Comparison of ENCODE assay signal across 28 cellular contexts in genomic region chr6:56115715-56116114, GRCh38.
"Had no signal": no experiment of that assay in that cellular context is flagged by ENCODE, and none has a peak within 500 bp of the region (broad histone marks: within the 10 kb centered on the region; RNA-seq: fewer than 3 reads in every experiment).

No MANE protein-coding gene starts in this region.

- H3K4me3 ChIP-seq: colonic mucosa, coronary artery, dorsolateral prefrontal cortex, esophagus muscularis mucosa, esophagus squamous epithelium, gastrocnemius medialis, gastroesophageal sphincter, heart left ventricle, heart right ventricle had no signal

- H3K27ac ChIP-seq: colonic mucosa, coronary artery, dorsolateral prefrontal cortex, epithelial cell of prostate, esophagus muscularis mucosa, esophagus squamous epithelium, foreskin keratinocyte, gastrocnemius medialis, gastroesophageal sphincter, heart left ventricle, heart right ventricle had no signal

- H3K36me3 ChIP-seq: colonic mucosa, esophagus squamous epithelium, gastrocnemius medialis, heart left ventricle had no signal

- ATAC-seq: effector memory CD8-positive, alpha-beta T cell; esophagus mucosa; foreskin keratinocyte; gastrocnemius medialis; gastroesophageal sphincter; heart left ventricle; heart right ventricle had no signal

- H3K27me3 ChIP-seq: colonic mucosa, dorsolateral prefrontal cortex, esophagus muscularis mucosa, esophagus squamous epithelium, foreskin keratinocyte, gastrocnemius medialis, gastroesophageal sphincter, heart left ventricle, heart right ventricle had no signal

- FAIRE-seq: colon, endometrium, endothelial cell of umbilical vein, frontal cortex had no signal

- DNase-seq: colonic mucosa; cortex of kidney; dermis blood vessel endothelial cell; dorsolateral prefrontal cortex; effector CD4-positive, alpha-beta T cell; effector CD8-positive, alpha-beta T cell; effector memory CD4-positive, alpha-beta T cell; effector memory CD8-positive, alpha-beta T cell; endodermal cell; erythroblast; esophagus squamous epithelium; foreskin fibroblast; foreskin keratinocyte; foreskin melanocyte; gastrocnemius medialis; glutamatergic neuron; head of caudate nucleus; heart left ventricle; heart right ventricle had no signal

- H3K9me3 ChIP-seq: colonic mucosa, gastrocnemius medialis had no signal

- H3K4me1 ChIP-seq: colonic mucosa, esophagus muscularis mucosa, esophagus squamous epithelium, foreskin keratinocyte, gastrocnemius medialis, gastroesophageal sphincter, heart left ventricle, heart right ventricle had no signal
